ENCODE assay signal across 8 cellular contexts in genomic region chr11:57530215-57530595, GRCh38. TPM values are rescaled to one million over a fixed set of nuclear protein-coding genes. Genes with fewer than 3 reads are reported as not detected.
A peak's percentile ranks its signal among the peaks of the same experiment; 100 is the strongest.
DNase-seq lines count a peak whose midpoint lies in the region; ATAC-seq and TF ChIP-seq lines count a peak whose summit lies in the region.

No MANE protein-coding gene starts in this region.

- H3K27me3 ChIP-seq in Loucy (ENCODE audit: insufficient read depth, low read length, poor library complexity, severe bottlenecking): no peaks in the 10 kb centered on the region
- no peaks in the 10 kb centered on the region for H3K27me3 ChIP-seq in duodenal mucosa (ENCODE audit: control insufficient read depth in 1 of 2, insufficient read depth in 2 of 2, low read length in 2 of 2)
- no peaks in the 10 kb centered on the region for H3K27me3 ChIP-seq in naive thymus-derived CD4-positive, alpha-beta T cell (ENCODE audit: control insufficient read depth in 2 of 2, insufficient read depth in 2 of 2, low read length in 2 of 2)

- intact Hi-C loops in naive thymus-derived CD4-positive, alpha-beta T cell (cut with micrococcal nuclease): loop anchor here (1.0 to 5.0 kb wide), 13 partner anchors 16 to 1612 kb away; partner anchors contain the start of genes CLP1 (in 2 of the 2), MED19 (in 2 of the 2), SELENOH (in 2 of the 2) and SSRP1 (in 2 of the 2)

- peaks cover 34% of the 10 kb centered on the region for H3K4me1 ChIP-seq in Loucy (ENCODE audit: insufficient read depth, low read length, poor library complexity, severe bottlenecking)
- H3K4me1 ChIP-seq in duodenal mucosa (ENCODE audit: control insufficient read depth in 1 of 2, insufficient read depth in 2 of 2, low read length in 2 of 2): peaks cover 16 to 22% of the 10 kb centered on the region in 2 donors
- peaks cover 15 to 17% of the 10 kb centered on the region in 2 donors for H3K4me1 ChIP-seq in naive thymus-derived CD4-positive, alpha-beta T cell (ENCODE audit: control insufficient read depth in 2 of 2, insufficient read depth in 2 of 2, low read length in 2 of 2)

- CTCF ChIA-PET in naive thymus-derived CD4-positive, alpha-beta T cell (lab: Charles Lee): interaction anchor here (1.8 to 9.1 kb wide), 3 partner anchors 17 to 72 kb away, joined by 6 to 286 read pairs (median 107); partner anchors contain the start of gene RTN4RL2

- H4K20me1 ChIP-seq in Loucy (ENCODE audit: insufficient read depth, low read length, poor library complexity, severe bottlenecking): peaks cover 6% of the 10 kb centered on the region

- peaks cover 9% of the 10 kb centered on the region; the same call in 1 of the 2 replicates for H3F3A ChIP-seq in Loucy (ENCODE audit: low read depth)

- H3K36me3 ChIP-seq in Loucy (ENCODE audit: insufficient read depth, low read length): no peaks in the 10 kb centered on the region
- H3K36me3 ChIP-seq in duodenal mucosa (ENCODE audit: control insufficient read depth in 1 of 2, insufficient read depth in 2 of 2, low read length in 2 of 2): peaks cover 4 to 10% of the 10 kb centered on the region in 2 donors
- H3K36me3 ChIP-seq in naive thymus-derived CD4-positive, alpha-beta T cell (ENCODE audit: control insufficient read depth in 2 of 3, insufficient read depth in 3 of 3, low read length in 3 of 3): peaks cover 0 to 9% (median 0%) of the 10 kb centered on the region in 3 experiments

- H3K27me3 Mint-ChIP-seq in naive thymus-derived CD4-positive, alpha-beta T cell: no peaks in the 10 kb centered on the region

- H3K36me3 Mint-ChIP-seq in naive thymus-derived CD4-positive, alpha-beta T cell: peaks cover 0 to 7% (median 0%) of the 10 kb centered on the region in 5 donors

- H3K9me3 Mint-ChIP-seq in naive thymus-derived CD4-positive, alpha-beta T cell: no peaks in the 10 kb centered on the region

- H3K9ac ChIP-seq in Loucy (ENCODE audit: low read depth, low read length, poor library complexity, severe bottlenecking) (peak overlapping the region; percentile 98), duodenal mucosa (ENCODE audit: low read depth in 1 of 2, low read length in 2 of 2) (peak overlapping the region; percentile 66 to 96)

- peak overlapping the region; percentile 87 to 98 (median 95) for H3K27ac Mint-ChIP-seq in naive thymus-derived CD4-positive, alpha-beta T cell

- H3K79me2 ChIP-seq in Loucy (ENCODE audit: insufficient read depth, low read length): peaks cover 25% of the 10 kb centered on the region

- H3K4me1 Mint-ChIP-seq in naive thymus-derived CD4-positive, alpha-beta T cell: peaks cover 6 to 43% (median 33%) of the 10 kb centered on the region in 7 donors

- no peak for DNase-seq in naive thymus-derived CD4-positive, alpha-beta T cell
- DNase-seq in anterior cingulate cortex (lab: John Stamatoyannopoulos, UW) (no peak), NCI-H1694 treated with DMSO at 0.1 percent for 48 hours (lab: John Stamatoyannopoulos, UW) (no peak), superior temporal gyrus (ENCODE audit: extremely low spot score) (no peak)

- peak overlapping the region; percentile 86 to 95 (median 91) for H3K4me3 Mint-ChIP-seq in naive thymus-derived CD4-positive, alpha-beta T cell

- no peak overlapping the region for H3K27ac ChIP-seq in duodenal mucosa (ENCODE audit: low read depth, low read length)
- H3K27ac ChIP-seq in naive thymus-derived CD4-positive, alpha-beta T cell (ENCODE audit: low read depth, low read length): peak overlapping the region; percentile 91

- peak overlapping the region; percentile 66; the same call in 1 of the 2 replicates for H2AFZ ChIP-seq in Loucy (ENCODE audit: low read length)

- H3K4me2 ChIP-seq in Loucy (ENCODE audit: low read depth, low read length, poor library complexity, severe bottlenecking): peak overlapping the region; percentile 98

- POLR2A ChIA-PET in naive thymus-derived CD4-positive, alpha-beta T cell (lab: Charles Lee): interaction anchor here (0.6 to 2.5 kb wide), 8 partner anchors 29 to 1107 kb away, joined by 3 to 13 read pairs (median 4); partner anchors contain the start of genes TNKS1BP1 and UBE2L6

- no peaks in the 10 kb centered on the region for H3K9me3 ChIP-seq in Loucy (ENCODE audit: insufficient read depth, low read depth, low read length)
- H3K9me3 ChIP-seq in duodenal mucosa (ENCODE audit: control insufficient read depth in 1 of 2, low read length in 2 of 2): no peaks in the 10 kb centered on the region
- no peaks in the 10 kb centered on the region for H3K9me3 ChIP-seq in naive thymus-derived CD4-positive, alpha-beta T cell (ENCODE audit: control insufficient read depth in 2 of 3, low read length in 3 of 3)

- H3K4me3 ChIP-seq in GM08714 (ENCODE audit: low read length) (peak overlapping the region; percentile 72), Loucy (ENCODE audit: low read length, poor library complexity, severe bottlenecking) (peak overlapping the region; percentile 100), duodenal mucosa (ENCODE audit: low read depth in 1 of 2, low read length in 2 of 2) (peak overlapping the region; percentile 92 to 100)
- H3K4me3 ChIP-seq in naive thymus-derived CD4-positive, alpha-beta T cell (ENCODE audit: low read length): peak overlapping the region; percentile 73

- H3K9me2 ChIP-seq in Loucy (replicated peaks; ENCODE audit: low read depth, low read length): no peaks in the 10 kb centered on the region

- TF ChIP-seq CTCF in Loucy (conservative IDR thresholded peaks at IDR 0.05; ENCODE audit: low read length): no peak

- ATAC-seq in naive thymus-derived CD4-positive, alpha-beta T cell: no peak
- ATAC-seq in GM21447 (IDR thresholded peaks at IDR 0.05; ENCODE audit: unreplicated experiment): no peak

RNA-seq across cellular contexts. Expression of gene TIMM10, which starts 0.3 kb away (rescaled TPM):
- total RNA-seq in naive thymus-derived CD4-positive, alpha-beta T cell: 10 to 100 TPM; 23.7 to 52.8 (median 34.7) TPM
- polyA plus RNA-seq in naive thymus-derived CD4-positive, alpha-beta T cell: 10 to 100 TPM; 76.5 to 79.4 TPM

RNA-seq across cellular contexts. Expression of gene SMTNL1, which starts 7.2 kb away (rescaled TPM):
- not detected for total RNA-seq in naive thymus-derived CD4-positive, alpha-beta T cell
- polyA plus RNA-seq in naive thymus-derived CD4-positive, alpha-beta T cell: under 1 TPM; 0.28 to 0.44 TPM

RNA-seq across cellular contexts. Expression of gene SLC43A1, which starts 14.7 kb away (rescaled TPM):
- total RNA-seq in naive thymus-derived CD4-positive, alpha-beta T cell: 10 to 100 TPM; 10.1 to 19.2 (median 16.3) TPM
- polyA plus RNA-seq in naive thymus-derived CD4-positive, alpha-beta T cell: 10 to 100 TPM; 12.7 to 15.4 TPM

RNA-seq across cellular contexts. Expression of gene UBE2L6, which starts 37.3 kb away (rescaled TPM):
- 100 to 1,000 TPM in 1 of 5 experiments, 10 to 100 TPM in 4; 51.1 to 326 (median 64.2) TPM for total RNA-seq in naive thymus-derived CD4-positive, alpha-beta T cell
- polyA plus RNA-seq in naive thymus-derived CD4-positive, alpha-beta T cell: 100 to 1,000 TPM; 236 to 238 TPM
